26 cellular contexts compared by ENCODE assay signal in genomic region chr7:138684360-138684759, GRCh38. TPM values are rescaled to one million over a fixed set of nuclear protein-coding genes. Genes with fewer than 3 reads are reported as not detected.
DNase-seq lines count a peak whose midpoint lies in the region; ATAC-seq, FAIRE-seq and TF ChIP-seq lines count a peak whose summit lies in the region.
"Had no signal": no experiment of that assay in that cellular context is flagged by ENCODE, and none has a peak within 500 bp of the region (broad histone marks: within the 10 kb centered on the region; RNA-seq: fewer than 3 reads in every experiment).

No MANE protein-coding gene starts in this region.

- no peak overlapping the region for H2AFZ ChIP-seq in K562 (ENCODE audit: low read depth, low read length)

- TF ChIP-seq RAD21 in K562 (CRISPR knock-in tag; conservative IDR thresholded peaks at IDR 0.05 in 1 of 2, IDR thresholded peaks at IDR 0.05 in 1 of 2): no peak

- no peak for TF ChIP-seq CTCF in K562 (IDR thresholded peaks at IDR 0.05 in 2 of 3, conservative IDR thresholded peaks at IDR 0.05 in 1 of 3; ENCODE audit: insufficient read depth in 2 of 3, low read depth in 1 of 3, low read length in 3 of 3)

- CTCF ChIA-PET in K562 (lab: Yijun Ruan, JAX; ENCODE audit: low intra/inter-chr PET ratio): no interaction called here

- H3K9me1 ChIP-seq in K562 (ENCODE audit: control insufficient read depth, insufficient read depth, low read length): no peaks in the 10 kb centered on the region

- ATAC-seq in K562 (no peak), HG03025 (IDR thresholded peaks at IDR 0.05; ENCODE audit: low FRiP score, unreplicated experiment) (no peak)
- ATAC-seq: HCT116 had no signal

- 0% methylated on average over 3 of the region's 3 CpGs for WGBS in K562 (ENCODE audit: insufficient coverage, low coverage, missing lambda C conversion rate)

- no peaks in the 10 kb centered on the region for H3K9me3 ChIP-seq in K562 (replicated peaks; ENCODE audit: control insufficient read depth, insufficient read depth, low read depth, low read length)

- in situ Hi-C loops in K562 (cut with MboI): no loop called here

- H3K79me2 ChIP-seq in K562 (ENCODE audit: control insufficient read depth, insufficient read depth, low read length): no peaks in the 10 kb centered on the region

- FAIRE-seq in K562 (lab: Jason Lieb, UNC): no peak
- FAIRE-seq: GM19239, H1 had no signal

- peaks cover 19 to 33% of the 10 kb centered on the region in 2 experiments for H3K27me3 ChIP-seq in K562 (ENCODE audit: control insufficient read depth in 2 of 2, insufficient read depth in 2 of 2, low read length in 2 of 2)

- TF ChIP-seq EP300 in K562 (IDR thresholded peaks at IDR 0.05; ENCODE audit: low read length): no peak

- DNase-seq in NCI-H526 (lab: John Stamatoyannopoulos, UW) (peak; percentile 23 to 55), NCI-H526 treated with DMSO at 0.1 percent for 48 hours (lab: John Stamatoyannopoulos, UW) (no peak), K562 (ENCODE audit: extremely low read depth in 1 of 4, low spot score in 3 of 4) (no peak), iris pigment epithelial cell (ENCODE audit: low read depth) (peak; percentile 24), RPMI8226 (no peak), cerebellar nuclear complex (lab: John Stamatoyannopoulos, UW) (no peak), NCI-H2107 (lab: John Stamatoyannopoulos, UW) (no peak)
- DNase-seq: ACHN, DMS153, DND-41, MV-4-11, NCI-H1105, NCI-H1436 treated with DMSO at 0.1 percent for 48 hours, NCI-H187 treated with DMSO at 0.1 percent for 48 hours, NCI-H446, NCI-H524 treated with DMSO at 0.1 percent for 48 hours, SHP77 had no signal

- no peak for TF ChIP-seq POLR2A in K562 (conservative IDR thresholded peaks at IDR 0.05)

- no peak overlapping the region for H3K27ac ChIP-seq in K562 (ENCODE audit: extremely low read depth, low read depth, low read length)
- H3K27ac ChIP-seq: 22Rv1, HL-60, RWPE1 had no signal

- no peaks in the 10 kb centered on the region for H4K20me1 ChIP-seq in K562 (replicated peaks; ENCODE audit: control insufficient read depth, insufficient read depth, low read length)

- POLR2A ChIA-PET in K562 (lab: Yijun Ruan, JAX): no interaction called here

- no peak overlapping the region for H3K4me2 ChIP-seq in K562 (ENCODE audit: insufficient read depth, low read length)

- H3K36me3 ChIP-seq in K562 (ENCODE audit: control insufficient read depth, insufficient read depth, low read length): no peaks in the 10 kb centered on the region

- H3K9ac ChIP-seq in K562 (ENCODE audit: insufficient read depth in 1 of 2, low read depth in 2 of 2, low read length in 2 of 2): no peak overlapping the region

- intact Hi-C loops in K562 (cut with micrococcal nuclease): loop anchor here (10.0 kb wide), 1 partner anchor 180 kb away; no protein-coding TSS in a partner anchor

- no peak overlapping the region for H3K4me3 ChIP-seq in K562

- no peaks in the 10 kb centered on the region for H3K4me1 ChIP-seq in K562 (replicated peaks in 1 of 2; ENCODE audit: control insufficient read depth in 2 of 2, insufficient read depth in 2 of 2, low read length in 2 of 2)

- no TSS peak for BruUV-seq in K562 (replicated peaks; lab: Mats Ljungman, UMichigan)

TF ChIP-seq in K562, 482 proteins besides CTCF, POLR2A, EP300 and RAD21:
- TF ChIP-seq ID3 (CRISPR knock-in tag; IDR thresholded peaks at IDR 0.05) (no peak), ID3 (tag; IDR thresholded peaks at IDR 0.05) (peak; percentile 89), FOXJ2 (tag; IDR thresholded peaks at IDR 0.05) (no peak)

RNA-seq across cellular contexts. Expression of gene SVOPL, which starts 16.8 kb away (rescaled TPM):
- total RNA-seq in K562 (2011; cell fraction: chromatin; rRNA removed; ENCODE audit: low replicate concordance): not detected in 2 replicates
- total RNA-seq in K562 (2011; cell fraction: nucleolus; rRNA removed): not detected in 2 replicates
- total RNA-seq in K562 (2011; cell fraction: nucleoplasm; rRNA removed): not detected in 2 replicates
- total RNA-seq in K562 (2014; rRNA removed) (not detected in 2 replicates), K562 (2014; rRNA removed; fragmentation: Illumina TruSeq; extraction: Trizol) (not detected in 2 replicates), K562 (2015; rRNA removed; fragmentation: Illumina TruSeq; extraction: Trizol) (not detected in 2 replicates), K562 (2021) (not detected in 2 replicates)
- polyA plus RNA-seq in K562 (2011; rRNA removed) (0.20 TPM in 2 replicates), K562 (2014; fragmentation: Illumina TruSeq; extraction: Trizol) (not detected in 2 replicates), K562 (2014; fragmentation: Nextera tagmentation; extraction: Ambion mirVana) (under 1 TPM; 0.13 to 0.42 TPM), K562 (2014; rRNA removed) (0.36 TPM in 1 of 2 replicates, not detected in the other)
- 0.24 TPM in 1 of 2 replicates, not detected in the other for polyA plus RNA-seq in K562 (2011; cell fraction: cytosol; rRNA removed)
- 0.20 TPM in 1 of 2 replicates, not detected in the other for polyA plus RNA-seq in K562 (2011; cell fraction: nucleus; rRNA removed)
- polyA plus RNA-seq in K562 (2012): 0.22 and 0.34 TPM in 2 replicates
- polyA minus RNA-seq in K562 (2011; rRNA and poly(A)+ RNA removed): not detected in 2 replicates
- polyA minus RNA-seq in K562 (2011; cell fraction: cytosol; rRNA and poly(A)+ RNA removed): 0.91 and 1.6 TPM in 2 replicates
- polyA minus RNA-seq in K562 (2011; cell fraction: nucleus; rRNA and poly(A)+ RNA removed): 0.22 and 0.27 TPM in 2 replicates
- polyA plus RNA-seq: BJ, IgD-negative memory B cell had no signal

Comparison
In these comparisons a context has a peak if more than half of its experiments do, and no peak if none do; other contexts are left out.
1. DNase-seq: peak in NCI-H526 (2 of 2) and iris pigment epithelial cell (single experiment); none in NCI-H526 treated with DMSO at 0.1 percent for 48 hours (single experiment), K562 (0 of 4), RPMI8226 (single experiment), cerebellar nuclear complex (0 of 2) and NCI-H2107 (single experiment).